6 cellular contexts compared by ENCODE assay signal in the genomic region with DNA sequence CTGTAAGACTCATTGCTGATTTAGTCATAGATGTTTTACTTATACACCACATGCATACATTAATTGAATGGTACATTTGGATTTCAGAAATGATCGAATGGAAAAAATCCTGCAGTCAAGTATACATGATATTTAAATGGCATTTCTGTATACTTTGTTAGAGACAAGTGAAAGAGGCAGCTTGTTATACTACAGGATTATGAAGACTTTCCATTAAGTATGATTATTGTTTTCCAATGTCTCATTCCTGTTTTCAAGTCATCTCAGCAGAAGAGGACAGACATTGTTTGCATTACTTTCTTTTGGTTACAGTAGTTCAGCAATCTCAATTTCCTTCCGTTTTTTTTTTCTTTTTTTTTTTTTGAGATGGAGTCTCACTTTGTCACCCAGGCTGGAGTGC. TPM values are rescaled to one million over a fixed set of nuclear protein-coding genes. Genes with fewer than 3 reads are reported as not detected.
"Had no signal": no experiment of that assay in that cellular context is flagged by ENCODE, and none has a peak within 500 bp of the region (broad histone marks: within the 10 kb centered on the region; RNA-seq: fewer than 3 reads in every experiment).

No MANE protein-coding gene starts in this region.

- ATAC-seq: HepG2, K562 had no signal

- H3K4me3 Mint-ChIP-seq: IgD-negative memory B cell had no signal

- H3K36me3 Mint-ChIP-seq: IgD-negative memory B cell had no signal

- H3K27ac Mint-ChIP-seq: IgD-negative memory B cell had no signal

- DNase-seq: IMR-90 had no signal

- H3K4me1 Mint-ChIP-seq: IgD-negative memory B cell had no signal

- H3K27me3 Mint-ChIP-seq: IgD-negative memory B cell had no signal

RNA-seq across cellular contexts. Expression of gene DPPA4, which starts 36.6 kb away (rescaled TPM):
- total RNA-seq: HepG2, HT-29, HT1080, IMR-90 had no signal

RNA-seq across cellular contexts. Expression of gene DPPA2, which starts 57.6 kb away (rescaled TPM):
- total RNA-seq: HepG2, HT-29, HT1080, IMR-90, K562 had no signal
